10 cellular contexts compared by ENCODE assay signal in the genomic region with DNA sequence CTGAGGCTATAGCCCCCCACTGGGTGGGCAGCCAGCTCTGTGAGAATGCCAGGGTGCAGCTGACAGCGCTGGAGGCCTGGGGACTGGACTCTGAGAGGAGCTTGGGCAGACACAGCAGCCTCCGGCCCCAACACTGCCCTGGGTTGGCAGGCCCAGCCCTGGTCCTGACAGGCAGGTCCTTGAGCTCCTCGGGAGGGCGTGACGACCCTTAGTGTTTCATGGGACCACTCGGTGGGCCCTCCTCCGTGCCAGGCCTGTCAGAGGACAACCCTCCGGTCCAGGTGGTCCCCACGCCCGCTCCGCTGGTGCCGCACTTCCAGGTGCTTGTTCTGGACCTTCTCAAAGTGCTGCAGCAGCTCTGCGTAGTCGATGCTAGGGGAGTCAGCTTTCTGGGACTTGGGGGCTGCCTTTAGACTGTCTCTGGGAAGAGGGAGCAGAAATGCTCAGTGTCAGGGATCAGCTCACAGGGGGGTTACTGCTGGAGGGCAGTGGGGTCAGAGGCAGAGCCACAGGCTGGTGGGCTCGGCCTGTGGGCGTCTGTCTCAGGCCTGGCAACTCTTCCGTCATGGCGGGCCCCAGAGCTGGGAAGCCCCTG. TPM values are rescaled to one million over a fixed set of nuclear protein-coding genes. Genes with fewer than 3 reads are reported as not detected.
DNase-seq lines count a peak whose midpoint lies in the region; ATAC-seq, FAIRE-seq and TF ChIP-seq lines count a peak whose summit lies in the region.
"Had no signal": no experiment of that assay in that cellular context is flagged by ENCODE, and none has a peak within 500 bp of the region (broad histone marks: within the 10 kb centered on the region; RNA-seq: fewer than 3 reads in every experiment).

No MANE protein-coding gene starts in this region.

- H3K4me3 Mint-ChIP-seq in WTC11 = peak overlapping the region; percentile 34; the same call in 1 of the 2 replicates
- H3K4me3 Mint-ChIP-seq: activated T-helper 1 cell treated with anti-CD3 and anti-CD28 coated beads, Interleukin-12 subunit alpha, Interleukin-12 subunit beta, Interleukin-2, Interleukin-4 antibody, amounts not matched to agents 30 ng/mL and 10 ng/mL and 1 ng/mL, durations not matched to agents 14 hours and 24 hours and 36 hours had no signal

- H3K23ac ChIP-seq in trophoblast cell (ENCODE audit: low read length) = no peak overlapping the region

- TF ChIP-seq POLR2A in A549 (IDR thresholded peaks at IDR 0.05; ENCODE audit: low read length) = no peak

- no peak overlapping the region for H4K12ac ChIP-seq in trophoblast cell (ENCODE audit: low read depth, low read length)

- H2BK5ac ChIP-seq in trophoblast cell (ENCODE audit: low read depth, low read length, poor library complexity) = peak overlapping the region; percentile 20

- H2AFZ ChIP-seq in trophoblast cell (ENCODE audit: insufficient read depth, low read length, poor library complexity) = no peak overlapping the region

- WGBS in A549 (ENCODE audit: missing lambda C conversion rate) = 94% methylated on average over 16 of the region's 18 CpGs
- WGBS in heart right ventricle, 2 donors = 74 to 76% methylated on average over 18 of the region's 18 CpGs
- no CpG with 5 or more reads among the region's 18 CpGs for WGBS in trophoblast cell (ENCODE audit: extremely low coverage, insufficient coverage, insufficient read length)

- CTCF ChIA-PET in A549 (lab: Yijun Ruan, JAX) = interaction anchor here (1.2 to 23.4 kb wide), 9 partner anchors 8 to 84 kb away, joined by 3 to 463 read pairs (median 8); no protein-coding TSS in a partner anchor
- CTCF ChIA-PET in WTC11 (lab: Charles Lee) = interaction anchor here (0.8 to 4.6 kb wide), 10 partner anchors 8 to 624 kb away, joined by 3 to 43 read pairs (median 8); no protein-coding TSS in a partner anchor

- peaks cover 26% of the 10 kb centered on the region for H3K4me1 Mint-ChIP-seq in WTC11

- peak overlapping the region; percentile 80 for H2BK12ac ChIP-seq in trophoblast cell (ENCODE audit: low read length)

- H3K4me1 ChIP-seq in A549 = peaks cover 84% of the 10 kb centered on the region
- H3K4me1 ChIP-seq in heart right ventricle = peaks cover 64 to 91% (median 85%) of the 10 kb centered on the region in 9 donors
- H3K4me1 ChIP-seq in trophoblast cell (ENCODE audit: control insufficient read depth in 1 of 2, insufficient read depth in 2 of 2, low read length in 2 of 2) = peaks cover 45 to 60% of the 10 kb centered on the region in 2 experiments

- H3K4me2 ChIP-seq in A549 (no peak overlapping the region), trophoblast cell (ENCODE audit: low read length) (no peak overlapping the region)

- no peak overlapping the region for H3K4me3 ChIP-seq in A549
- H3K4me3 ChIP-seq in heart right ventricle = no peak overlapping the region
- no peak overlapping the region for H3K4me3 ChIP-seq in trophoblast cell (ENCODE audit: low read depth, low read length)
- H3K4me3 ChIP-seq in foreskin fibroblast (ENCODE audit: low read depth in 1 of 2, low read length in 2 of 2) = no peak overlapping the region

- no peak for TF ChIP-seq RAD21 in A549 (conservative IDR thresholded peaks at IDR 0.05 in 1 of 2, IDR thresholded peaks at IDR 0.05 in 1 of 2)

- H3K27me3 ChIP-seq in heart right ventricle (peaks cover 0 to 9% (median 0%) of the 10 kb centered on the region in 7 donors), trophoblast cell (ENCODE audit: insufficient read depth, low read length) (no peaks in the 10 kb centered on the region)

- no peaks in the 10 kb centered on the region for H3K36me3 Mint-ChIP-seq in WTC11

- peak overlapping the region; percentile 28 for H2AK5ac ChIP-seq in trophoblast cell (ENCODE audit: low read length)

- TF ChIP-seq EP300 in A549 (IDR thresholded peaks at IDR 0.05) = no peak

- intact Hi-C loops in heart right ventricle (cut with DNase I) = loop anchor here in 4 of 10 donors (5.0 to 10.0 kb wide), 3 partner anchors 50 to 80 kb away; no protein-coding TSS in a partner anchor

- POLR2A ChIA-PET in A549 (lab: Yijun Ruan, JAX) = interaction anchor here (0.6 to 1.5 kb wide), 3 partner anchors 51 to 84 kb away, joined by 3 to 4 read pairs (median 3); no protein-coding TSS in a partner anchor
- POLR2A ChIA-PET in WTC11 (lab: Charles Lee) = interaction anchor here (0.6 to 1.5 kb wide), 6 partner anchors 8 to 245 kb away, joined by 3 to 5 read pairs (median 4); no protein-coding TSS in a partner anchor

- peak overlapping the region; percentile 92 to 97; a peak in 4 of 6 replicates for H3K27ac ChIP-seq in A549
- H3K27ac ChIP-seq in heart right ventricle = peak overlapping the region; percentile 70 to 94 (median 84)
- no peak overlapping the region for H3K27ac ChIP-seq in trophoblast cell (ENCODE audit: low read depth, low read length)

- H3K36me3 ChIP-seq in heart right ventricle = no peaks in the 10 kb centered on the region
- H3K36me3 ChIP-seq in trophoblast cell (ENCODE audit: control insufficient read depth in 1 of 2, insufficient read depth in 2 of 2, low read length in 2 of 2) = peaks cover 8 to 14% of the 10 kb centered on the region in 2 experiments

- FAIRE-seq in A549 (lab: Jason Lieb, UNC) = no peak

- peaks cover 28% of the 10 kb centered on the region for H3K79me2 ChIP-seq in trophoblast cell (ENCODE audit: control insufficient read depth, insufficient read depth, low read length, poor library complexity)

- no peaks in the 10 kb centered on the region for H3K27me3 Mint-ChIP-seq in WTC11 (ENCODE audit: low read depth)

- no peak overlapping the region for H4K8ac ChIP-seq in trophoblast cell (ENCODE audit: low read depth, low read length)

- no peaks in the 10 kb centered on the region for H3K9me3 Mint-ChIP-seq in WTC11
- H3K9me3 Mint-ChIP-seq: activated T-helper 1 cell treated with anti-CD3 and anti-CD28 coated beads, Interleukin-12 subunit alpha, Interleukin-12 subunit beta, Interleukin-2, Interleukin-4 antibody, amounts not matched to agents 30 ng/mL and 10 ng/mL and 1 ng/mL, durations not matched to agents 14 hours and 24 hours and 36 hours had no signal

- peak overlapping the region; percentile 13 for H3K14ac ChIP-seq in trophoblast cell (ENCODE audit: low read length)

- H3K27ac Mint-ChIP-seq in WTC11 = no peak overlapping the region
- H3K27ac Mint-ChIP-seq: activated T-helper 1 cell treated with anti-CD3 and anti-CD28 coated beads, Interleukin-12 subunit alpha, Interleukin-12 subunit beta, Interleukin-2, Interleukin-4 antibody, amounts not matched to agents 30 ng/mL and 10 ng/mL and 1 ng/mL, durations not matched to agents 14 hours and 24 hours and 36 hours had no signal

- DNase-seq in A549 (ENCODE audit: low read depth in 1 of 2, low spot score in 1 of 2) (no peak), WTC11 (ENCODE audit: low spot score) (no peak), heart right ventricle (peak in 1 of 2 donors; percentile 27), trophoblast cell (no peak), NCI-H82 treated with DMSO at 0.1 percent for 48 hours (lab: John Stamatoyannopoulos, UW; ENCODE audit: unreplicated experiment) (no peak), foreskin fibroblast (no peak)
- DNase-seq in stimulated activated naive CD8-positive, alpha-beta T cell treated with anti-CD3 and anti-CD28 coated beads, Interleukin-15, Interleukin-2, amounts not matched to agents 100 U/mL and 50 U/mL, for 24 hours = no peak
- DNase-seq: AML-193 had no signal

- H4K91ac ChIP-seq in trophoblast cell (ENCODE audit: low read depth, low read length) = peak overlapping the region; percentile 40

- peak overlapping the region; percentile 43 for H2BK120ac ChIP-seq in trophoblast cell (ENCODE audit: insufficient read depth, low read length, poor library complexity)

- H3K9ac ChIP-seq in trophoblast cell (ENCODE audit: low read length) = no peak overlapping the region

- peak overlapping the region; percentile 25 for H3K4ac ChIP-seq in trophoblast cell (ENCODE audit: low read depth, low read length)

- no peak overlapping the region for H3K18ac ChIP-seq in trophoblast cell (ENCODE audit: low read length)

- H3K9me3 ChIP-seq in A549 (no peaks in the 10 kb centered on the region), heart right ventricle (no peaks in the 10 kb centered on the region), trophoblast cell (ENCODE audit: insufficient read depth, low read depth, low read length) (no peaks in the 10 kb centered on the region)

- TF ChIP-seq CTCF in A549 (IDR thresholded peaks at IDR 0.05) (no peak), WTC11 (IDR thresholded peaks at IDR 0.05) (no peak), heart right ventricle (IDR thresholded peaks at IDR 0.05) (no peak), foreskin fibroblast (IDR thresholded peaks at IDR 0.05; ENCODE audit: low read depth, low read length) (no peak)

- no peak for ATAC-seq in A549
- no peak for ATAC-seq in WTC11
- no peak for ATAC-seq in heart right ventricle
- ATAC-seq in stimulated activated naive CD8-positive, alpha-beta T cell treated with anti-CD3 and anti-CD28 coated beads, Interleukin-15, Interleukin-2, amounts not matched to agents 100 U/mL and 50 U/mL, for 24 hours = no peak
- no peak for ATAC-seq in HG03025 (IDR thresholded peaks at IDR 0.05; ENCODE audit: low FRiP score, unreplicated experiment)

- peaks cover 32% of the 10 kb centered on the region for H3K79me1 ChIP-seq in trophoblast cell (ENCODE audit: low read length)

TF ChIP-seq in WTC11, 78 proteins besides CTCF, POLR2A, EP300 and RAD21:
- no peak for TF ChIP-seq JAZF1 (CRISPR knock-in tag; IDR thresholded peaks at IDR 0.05)
- TF ChIP-seq NFATC4 (CRISPR knock-in tag; IDR thresholded peaks at IDR 0.05) = no peak
- TF ChIP-seq ZBTB21 (CRISPR knock-in tag; IDR thresholded peaks at IDR 0.05; ENCODE audit: borderline replicate concordance) = no peak

RNA-seq across cellular contexts. Expression of a gene that starts 1.9 kb away (rescaled TPM):
- polyA plus RNA-seq in A549 (2011; rRNA removed) (10.8 and 13.1 TPM in 2 replicates), A549 (2017; fragmentation: RNase III; extraction: RNeasy Plus Mini Kit Qiagen cat#74134 plus additional on column Dnase treatment) (27.1 to 37.4 TPM (median 33.5 TPM) in 3 replicates), heart right ventricle (10 to 100 TPM; 39.0 to 39.7 TPM)
- 52.8 and 65.7 TPM in 2 replicates for polyA plus RNA-seq in A549 (2012; cell fraction: cytosol; rRNA removed)
- polyA plus RNA-seq in A549 (2012; cell fraction: nucleus; rRNA removed) = 97.7 and 160 TPM in 2 replicates
- polyA minus RNA-seq in A549 (2011; rRNA and poly(A)+ RNA removed) = 11.4 and 19.0 TPM in 2 replicates
- total RNA-seq in WTC11 (2021) (28.3 to 34.9 TPM (median 31.2 TPM) in 3 replicates), heart right ventricle (100 to 1,000 TPM in 2 of 10 donors, 10 to 100 TPM in 8; 39.8 to 121 (median 62.1) TPM)
- polyA plus RNA-seq in trophoblast cell (2013) = 164 and 171 TPM in 2 replicates

RNA-seq across cellular contexts. Expression of a gene that starts 41.4 kb away (rescaled TPM):
- polyA plus RNA-seq in A549 (2011; rRNA removed) = 0.12 and 0.25 TPM in 2 replicates
- 0.73 and 1.2 TPM in 2 replicates for polyA plus RNA-seq in A549 (2012; cell fraction: cytosol; rRNA removed)
- 0.94 and 1.5 TPM in 2 replicates for polyA plus RNA-seq in A549 (2012; cell fraction: nucleus; rRNA removed)
- 0.29 to 0.89 TPM (median 0.40 TPM) in 3 replicates for polyA plus RNA-seq in A549 (2017; fragmentation: RNase III; extraction: RNeasy Plus Mini Kit Qiagen cat#74134 plus additional on column Dnase treatment)
- polyA minus RNA-seq in A549 (2011; rRNA and poly(A)+ RNA removed) = 0.41 TPM in 1 of 2 replicates, not detected in the other
- 6.0 to 8.8 TPM (median 7.5 TPM) in 3 replicates for total RNA-seq in WTC11 (2021)
- total RNA-seq in heart right ventricle = 1 to 10 TPM in 8 of 10 donors, under 1 TPM in 2; 0.37 to 4.4 (median 2.1) TPM
- 1 to 10 TPM in 1 of 2 donors, under 1 TPM in 1; 0.72 to 2.7 TPM for polyA plus RNA-seq in heart right ventricle
- 0.15 and 0.18 TPM in 2 replicates for polyA plus RNA-seq in trophoblast cell (2013)
- total RNA-seq: activated T-helper 1 cell treated with anti-CD3 and anti-CD28 coated beads, Interleukin-12 subunit alpha, Interleukin-12 subunit beta, Interleukin-2, Interleukin-4 antibody, amounts not matched to agents 30 ng/mL and 10 ng/mL and 1 ng/mL, durations not matched to agents 14 hours and 24 hours and 36 hours had no signal
